In the genomic region with DNA sequence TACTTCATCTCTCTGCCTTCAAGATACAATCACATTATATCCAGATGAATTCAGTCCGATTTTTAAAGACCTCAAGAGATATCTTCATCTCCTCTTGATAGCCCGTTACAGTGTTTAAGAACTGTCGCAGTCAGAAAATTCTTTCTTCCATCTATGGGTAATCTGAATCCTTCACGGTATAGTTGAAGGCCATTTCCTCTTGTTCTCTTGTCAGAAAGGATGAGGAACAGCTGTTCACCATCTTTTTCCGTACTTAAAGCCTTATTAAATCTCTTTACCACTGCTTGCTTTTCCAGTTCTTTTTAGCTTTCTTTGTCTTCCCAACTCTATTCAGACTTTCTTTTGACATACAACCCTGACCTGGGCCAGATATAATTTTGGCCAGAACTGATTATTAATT, we compare ENCODE assay signal across 18 cellular contexts.
"Had no signal": no experiment of that assay in that cellular context is flagged by ENCODE, and none has a peak within 500 bp of the region (broad histone marks: within the 10 kb centered on the region; RNA-seq: fewer than 3 reads in every experiment).

No MANE protein-coding gene starts in this region.

- H3K4me1 Mint-ChIP-seq: activated CD4-positive, alpha-beta memory T cell treated with anti-CD3 and anti-CD28 coated beads, Interleukin-2, amount 10 ng/mL, durations not matched to agents 7 days and 5 days; activated CD4-positive, alpha-beta T cell treated with anti-CD3 and anti-CD28 coated beads for 36 hours; activated naive CD8-positive, alpha-beta T cell treated with anti-CD3 and anti-CD28 coated beads, Interleukin-2, amount 10 ng/mL, durations not matched to agents 7 days and 5 days; T-cell had no signal

- ATAC-seq: activated CD4-positive, alpha-beta T cell treated with anti-CD3 and anti-CD28 coated beads for 36 hours; gastroesophageal sphincter; right cardiac atrium; T-cell had no signal

- H3K27me3 Mint-ChIP-seq: activated CD4-positive, alpha-beta memory T cell treated with anti-CD3 and anti-CD28 coated beads, Interleukin-2, amount 10 ng/mL, durations not matched to agents 7 days and 5 days; activated CD4-positive, alpha-beta T cell treated with anti-CD3 and anti-CD28 coated beads for 36 hours; activated naive CD8-positive, alpha-beta T cell treated with anti-CD3 and anti-CD28 coated beads, Interleukin-2, amount 10 ng/mL, durations not matched to agents 7 days and 5 days; progenitor cell of endocrine pancreas; T-cell had no signal

- H3K36me3 Mint-ChIP-seq: activated naive CD8-positive, alpha-beta T cell treated with anti-CD3 and anti-CD28 coated beads, Interleukin-2, amount 10 ng/mL, durations not matched to agents 7 days and 5 days had no signal

- H3K27ac Mint-ChIP-seq: activated CD4-positive, alpha-beta memory T cell treated with anti-CD3 and anti-CD28 coated beads, Interleukin-2, amount 10 ng/mL, durations not matched to agents 7 days and 5 days; activated CD4-positive, alpha-beta T cell treated with anti-CD3 and anti-CD28 coated beads for 36 hours; activated naive CD8-positive, alpha-beta T cell treated with anti-CD3 and anti-CD28 coated beads, Interleukin-2, amount 10 ng/mL, durations not matched to agents 7 days and 5 days; progenitor cell of endocrine pancreas; T-cell had no signal

- H3K9me3 Mint-ChIP-seq: activated CD4-positive, alpha-beta memory T cell treated with anti-CD3 and anti-CD28 coated beads, Interleukin-2, amount 10 ng/mL, durations not matched to agents 7 days and 5 days; activated naive CD8-positive, alpha-beta T cell treated with anti-CD3 and anti-CD28 coated beads, Interleukin-2, amount 10 ng/mL, durations not matched to agents 7 days and 5 days; T-cell had no signal

- H3K4me3 Mint-ChIP-seq: activated CD4-positive, alpha-beta memory T cell treated with anti-CD3 and anti-CD28 coated beads, Interleukin-2, amount 10 ng/mL, durations not matched to agents 7 days and 5 days; activated CD4-positive, alpha-beta T cell treated with anti-CD3 and anti-CD28 coated beads for 36 hours; activated naive CD8-positive, alpha-beta T cell treated with anti-CD3 and anti-CD28 coated beads, Interleukin-2, amount 10 ng/mL, durations not matched to agents 7 days and 5 days; T-cell had no signal

- DNase-seq: activated CD4-positive, alpha-beta memory T cell treated with anti-CD3 and anti-CD28 coated beads, Interleukin-2, amount 10 ng/mL, durations not matched to agents 7 days and 5 days; activated CD4-positive, alpha-beta T cell treated with anti-CD3 and anti-CD28 coated beads for 36 hours; activated gamma-delta T cell treated with Interleukin-2 at 50 U/mL for 16 hours; activated naive CD8-positive, alpha-beta T cell treated with anti-CD3 and anti-CD28 coated beads, Interleukin-2, amount 10 ng/mL, durations not matched to agents 7 days and 5 days; activated T-cell treated with anti-CD3 and anti-CD28 coated beads, Interleukin-2, amount 50 U/mL, for 48 hours; aorta; dorsolateral prefrontal cortex; kidney; midbrain; right cardiac atrium; spleen; stimulated activated CD4-positive, alpha-beta T cell treated with anti-CD3 and anti-CD28 coated beads, Interleukin-2, amount 100 ng/mL, for 24 hours; stimulated activated naive CD4-positive, alpha-beta T cell; substantia nigra; T-cell; transverse colon had no signal
